ENCODE assay signal across 8 cellular contexts in the genomic region with DNA sequence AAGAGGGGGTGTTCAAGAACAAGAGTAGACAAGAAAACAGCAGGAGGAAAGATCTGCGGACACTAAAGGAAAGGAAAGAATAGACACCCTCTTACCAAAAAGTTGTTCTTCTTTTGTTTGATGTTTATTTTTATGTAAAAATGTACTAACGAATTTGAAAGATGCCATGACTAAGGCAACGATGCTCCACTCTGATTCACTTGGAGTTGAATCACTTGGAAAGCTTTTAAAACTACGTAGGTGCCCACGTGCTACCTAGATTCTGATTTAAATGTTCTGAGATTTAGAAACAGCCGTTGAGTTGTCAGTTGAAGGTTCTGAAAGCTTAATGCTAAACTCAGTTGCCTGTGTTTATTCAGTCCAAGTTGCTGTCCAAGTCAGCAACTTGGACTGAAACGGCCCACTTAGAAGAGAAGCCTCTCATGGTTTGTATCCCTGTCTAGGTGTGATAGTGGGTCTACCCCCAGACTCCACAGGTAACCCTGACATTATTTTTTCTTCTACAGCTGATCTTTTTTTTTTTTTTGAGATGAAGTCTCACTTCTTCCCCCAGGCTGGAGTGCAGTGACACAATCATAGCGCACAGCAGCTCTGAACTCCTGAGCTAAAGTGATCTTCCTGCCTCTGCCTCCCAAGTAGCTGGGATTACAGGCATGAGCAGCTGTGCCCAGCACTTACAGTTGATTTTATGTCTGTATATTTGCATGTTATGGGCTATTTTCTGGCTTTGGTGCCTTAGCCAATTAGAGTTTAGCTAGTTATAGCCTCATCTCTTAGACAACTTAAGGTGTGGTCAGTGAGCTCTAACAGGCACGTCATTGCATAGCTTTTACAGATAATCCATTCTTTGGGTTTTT. TPM values are rescaled to one million over a fixed set of nuclear protein-coding genes. Genes with fewer than 3 reads are reported as not detected.
DNase-seq lines count a peak whose midpoint lies in the region; ATAC-seq and TF ChIP-seq lines count a peak whose summit lies in the region.

No MANE protein-coding gene starts in this region.

- peak overlapping the region; percentile 96 for H3K27ac ChIP-seq in CD4-positive, alpha-beta memory T cell (ENCODE audit: low read depth, low read length)
- H3K27ac ChIP-seq in Karpas-422 (ENCODE audit: low read length) (no peak overlapping the region), cardiac muscle cell (peak overlapping the region; percentile 92), psoas muscle (peak overlapping the region; percentile 98)

- peak overlapping the region; percentile 97 to 100 (median 100) for H3K4me3 Mint-ChIP-seq in CD4-positive, alpha-beta memory T cell

- 12 to 18% (median 16%) methylated on average over 9 of the region's 9 CpGs for WGBS in psoas muscle, 3 donors

- H3K4me1 ChIP-seq in CD4-positive, alpha-beta memory T cell (ENCODE audit: insufficient read depth, low read length), result peaks cover 44% of the 10 kb centered on the region
- H3K4me1 ChIP-seq in Karpas-422 (ENCODE audit: low read length), result peaks cover 30% of the 10 kb centered on the region
- peaks cover 18% of the 10 kb centered on the region for H3K4me1 ChIP-seq in cardiac muscle cell (ENCODE audit: low read depth)
- H3K4me1 ChIP-seq in psoas muscle, result peaks cover 35% of the 10 kb centered on the region

- H3K4me3 ChIP-seq in CD4-positive, alpha-beta memory T cell (ENCODE audit: low read length in 2 of 2), result peak overlapping the region; percentile 84 to 92
- H3K4me3 ChIP-seq in Karpas-422 (ENCODE audit: low read length), result peak overlapping the region; percentile 86
- H3K4me3 ChIP-seq in cardiac muscle cell, result peak overlapping the region; percentile 84
- H3K4me3 ChIP-seq in psoas muscle, result peak overlapping the region; percentile 79

- no peaks in the 10 kb centered on the region for H3K9me3 ChIP-seq in CD4-positive, alpha-beta memory T cell (ENCODE audit: control insufficient read depth in 1 of 2, low read length in 2 of 2)
- H3K9me3 ChIP-seq in Karpas-422 (ENCODE audit: low read length) (no peaks in the 10 kb centered on the region), cardiac muscle cell (ENCODE audit: low read depth) (no peaks in the 10 kb centered on the region), psoas muscle (no peaks in the 10 kb centered on the region)

- POLR2A ChIA-PET in CD4-positive, alpha-beta memory T cell (lab: Charles Lee; ENCODE audit: partially characterized antibody), result interaction anchor here (0.6 to 6.9 kb wide), 14 partner anchors 8 to 1733 kb away, joined by 3 to 173 read pairs (median 7); partner anchors contain the start of genes DNM3, METTL13, PIGC and PRRC2C

- peak in 3 of 5 donors; percentile 5 to 15 (median 15) for DNase-seq in CD4-positive, alpha-beta memory T cell
- DNase-seq in Karpas-422, result peak; percentile 52
- DNase-seq in activated naive CD4-positive, alpha-beta T cell treated with anti-CD3 and anti-CD28 coated beads, Interleukin-2, amount 50 U/mL, for 16 hours, result peak; percentile 19
- DNase-seq in cardiac muscle cell (ENCODE audit: low read depth in 1 of 2, low spot score in 1 of 2), result peak; percentile 35 to 68
- no peak for DNase-seq in psoas muscle
- no peak for DNase-seq in NCI-H2107 (lab: John Stamatoyannopoulos, UW)
- no peak for DNase-seq in NCI-H2029 treated with DMSO at 0.1 percent for 48 hours (lab: John Stamatoyannopoulos, UW)
- DNase-seq in DMS153 (lab: John Stamatoyannopoulos, UW), result no peak

- no peaks in the 10 kb centered on the region for H3K9me2 ChIP-seq in Karpas-422 (replicated peaks; ENCODE audit: insufficient read depth, low read length)

- peaks cover 31 to 60% (median 47%) of the 10 kb centered on the region in 4 donors for H3K4me1 Mint-ChIP-seq in CD4-positive, alpha-beta memory T cell

- CTCF ChIA-PET in CD4-positive, alpha-beta memory T cell (lab: Charles Lee; ENCODE audit: partially characterized antibody), result interaction anchor here (1.0 to 4.5 kb wide), 9 partner anchors 11 to 789 kb away, joined by 3 to 31 read pairs (median 4); partner anchors contain the start of genes FMO4, METTL13 and SUCO

- no peaks in the 10 kb centered on the region for H3K27me3 Mint-ChIP-seq in CD4-positive, alpha-beta memory T cell

- peaks cover 24% of the 10 kb centered on the region for H3K79me2 ChIP-seq in Karpas-422 (ENCODE audit: low read length)

- H3K4me2 ChIP-seq in Karpas-422 (ENCODE audit: low read depth, low read length, poor library complexity, severe bottlenecking), result peak overlapping the region; percentile 93

- H3K36me3 ChIP-seq in CD4-positive, alpha-beta memory T cell (ENCODE audit: insufficient read depth, low read length), result no peaks in the 10 kb centered on the region
- H3K36me3 ChIP-seq in Karpas-422 (ENCODE audit: insufficient read depth, low read length) (no peaks in the 10 kb centered on the region), cardiac muscle cell (no peaks in the 10 kb centered on the region), psoas muscle (ENCODE audit: insufficient read depth in 1 of 2, low read depth in 1 of 2) (peaks cover 0 to 5% of the 10 kb centered on the region in 2 donors)

- H4K20me1 ChIP-seq in Karpas-422 (ENCODE audit: insufficient read depth, low read depth, low read length), result no peaks in the 10 kb centered on the region

- peak; percentile 61 to 80 (median 70) for ATAC-seq in psoas muscle

- H3K36me3 Mint-ChIP-seq in CD4-positive, alpha-beta memory T cell, result peaks cover 5 to 18% of the 10 kb centered on the region in 2 donors

- intact Hi-C loops in CD4-positive, alpha-beta memory T cell (cut with micrococcal nuclease), result loop anchor here (5.0 kb wide), 1 partner anchor 431 kb away; the partner anchor contains the start of gene FMO4
- intact Hi-C loops in psoas muscle (cut with DNase I), result loop anchor here (2.0 to 10.0 kb wide), 4 partner anchors 38 to 256 kb away; partner anchors contain the start of genes METTL13 (in 2 of the 2) and PRRC2C (in 1 of the 2)

- no peaks in the 10 kb centered on the region for H3K9me3 Mint-ChIP-seq in CD4-positive, alpha-beta memory T cell

- no peaks in the 10 kb centered on the region for H3K27me3 ChIP-seq in CD4-positive, alpha-beta memory T cell (ENCODE audit: insufficient read depth, low read length)
- H3K27me3 ChIP-seq in Karpas-422 (ENCODE audit: low read length) (no peaks in the 10 kb centered on the region), cardiac muscle cell (no peaks in the 10 kb centered on the region), psoas muscle (ENCODE audit: insufficient read depth in 3 of 3, low read length in 2 of 3) (no peaks in the 10 kb centered on the region)

- H3K27ac Mint-ChIP-seq in CD4-positive, alpha-beta memory T cell, result peak overlapping the region; percentile 98 to 100 (median 99)

- no peak for TF ChIP-seq CTCF in cardiac muscle cell (IDR thresholded peaks at IDR 0.05; ENCODE audit: low read depth, low read length)
- TF ChIP-seq CTCF in psoas muscle (IDR thresholded peaks at IDR 0.05), result no peak

- peak overlapping the region; percentile 94; the same call in 1 of the 2 replicates for H2AFZ ChIP-seq in Karpas-422 (ENCODE audit: low read length)

- peak overlapping the region; percentile 88 for H3K9ac ChIP-seq in Karpas-422 (ENCODE audit: low read length)

RNA-seq across cellular contexts. Expression of gene VAMP4, which starts 1.4 kb away (rescaled TPM):
- 10 to 100 TPM; 29.4 to 32.0 TPM for total RNA-seq in CD4-positive, alpha-beta memory T cell
- 10 to 100 TPM; 25.0 to 32.6 TPM for polyA plus RNA-seq in CD4-positive, alpha-beta memory T cell
- total RNA-seq in Karpas-422 (2014; rRNA removed; shearing (Covaris generic); ENCODE audit: low replicate concordance), result 6.3 and 9.0 TPM in 2 replicates
- 5.0 and 9.4 TPM in 2 replicates for total RNA-seq in cardiac muscle cell
- polyA plus RNA-seq in cardiac muscle cell, result 6.9 and 8.6 TPM in 2 replicates
- total RNA-seq in psoas muscle, result 10 to 100 TPM in 1 of 4 donors, 1 to 10 TPM in 3; 5.7 to 10.3 (median 7.9) TPM
- 10 to 100 TPM in 1 of 3 donors, 1 to 10 TPM in 2; 4.6 to 11.3 (median 5.6) TPM for polyA plus RNA-seq in psoas muscle

RNA-seq across cellular contexts. Expression of gene METTL13, which starts 38.2 kb away (rescaled TPM):
- 10 to 100 TPM; 33.3 to 36.7 TPM for total RNA-seq in CD4-positive, alpha-beta memory T cell
- polyA plus RNA-seq in CD4-positive, alpha-beta memory T cell, result 10 to 100 TPM; 27.7 to 34.8 TPM
- 15.4 and 25.9 TPM in 2 replicates for total RNA-seq in Karpas-422 (2014; rRNA removed; shearing (Covaris generic); ENCODE audit: low replicate concordance)
- total RNA-seq in cardiac muscle cell (17.2 and 21.6 TPM in 2 replicates), psoas muscle (10 to 100 TPM; 19.0 to 26.8 (median 23.1) TPM)
- polyA plus RNA-seq in cardiac muscle cell (19.1 and 33.3 TPM in 2 replicates), psoas muscle (10 to 100 TPM; 15.0 to 66.4 (median 41.4) TPM)

Comparison
In these comparisons a context has a peak if more than half of its experiments do, and no peak if none do; other contexts are left out.
1. DNase-seq: peak in CD4-positive, alpha-beta memory T cell (3 of 5), Karpas-422 (single experiment), activated naive CD4-positive, alpha-beta T cell treated with anti-CD3 and anti-CD28 coated beads, Interleukin-2, amount 50 U/mL, for 16 hours (single experiment) and cardiac muscle cell (2 of 2); none in psoas muscle (0 of 2), NCI-H2107 (single experiment), NCI-H2029 treated with DMSO at 0.1 percent for 48 hours (single experiment) and DMS153 (single experiment).
2. Peak in every context shown above with its lines, with median percentiles within 50 percentile points of each other: H3K4me3 ChIP-seq.